ENCODE assay signal across 12 cellular contexts in genomic region chr3:122973893-122974615, GRCh38. TPM values are rescaled to one million over a fixed set of nuclear protein-coding genes. Genes with fewer than 3 reads are reported as not detected.
DNase-seq lines count a peak whose midpoint lies in the region; ATAC-seq and TF ChIP-seq lines count a peak whose summit lies in the region.
"Had no signal": no experiment of that assay in that cellular context is flagged by ENCODE, and none has a peak within 500 bp of the region (broad histone marks: within the 10 kb centered on the region; RNA-seq: fewer than 3 reads in every experiment).

No MANE protein-coding gene starts in this region.

- no peak overlapping the region for H3K4me3 Mint-ChIP-seq in naive thymus-derived CD4-positive, alpha-beta T cell

- CTCF ChIA-PET in HEK293 (lab: Yijun Ruan, JAX): interaction anchor here (0.6 to 1.1 kb wide), 8 partner anchors 21 to 458 kb away, joined by 3 to 4 read pairs (median 3); partner anchors contain the start of gene SEMA5B
- CTCF ChIA-PET in naive thymus-derived CD4-positive, alpha-beta T cell (lab: Charles Lee): no interaction called here

- ATAC-seq in GM21737 (IDR thresholded peaks at IDR 0.05; ENCODE audit: unreplicated experiment): no peak
- no peak for ATAC-seq in naive thymus-derived CD4-positive, alpha-beta T cell
- no peak for ATAC-seq in HG03520 (IDR thresholded peaks at IDR 0.05; ENCODE audit: unreplicated experiment)

- H3K36me3 Mint-ChIP-seq in naive thymus-derived CD4-positive, alpha-beta T cell: no peaks in the 10 kb centered on the region
- H3K36me3 Mint-ChIP-seq: mesothelial cell of epicardium had no signal

- no peaks in the 10 kb centered on the region for H3K27me3 ChIP-seq in SJCRH30
- no peaks in the 10 kb centered on the region for H3K27me3 ChIP-seq in naive thymus-derived CD4-positive, alpha-beta T cell (ENCODE audit: control insufficient read depth in 2 of 2, insufficient read depth in 2 of 2, low read length in 2 of 2)

- TF ChIP-seq CTCF in HEK293 (tag by site-specific recombination; IDR thresholded peaks at IDR 0.05): no peak

- H3K27ac ChIP-seq in HEK293 (ENCODE audit: extremely low read depth, low read depth, low read length) (no peak overlapping the region; the same call in 1 of the 2 replicates), SJCRH30 (no peak overlapping the region)
- H3K27ac ChIP-seq in naive thymus-derived CD4-positive, alpha-beta T cell (ENCODE audit: low read depth, low read length): no peak overlapping the region

- DNase-seq in SJCRH30 (peak; percentile 47 to 57), cardiac septum (ENCODE audit: low spot score) (peak; percentile 86), renal cortical epithelial cell (ENCODE audit: low read depth) (peak; percentile 17), H4 (ENCODE audit: low spot score) (no peak)
- no peak for DNase-seq in naive thymus-derived CD4-positive, alpha-beta T cell
- DNase-seq: activated T-cell treated with anti-CD3 and anti-CD28 coated beads, Interleukin-2, amount 50 U/mL, for 1 hour; stimulated activated CD4-positive, alpha-beta T cell treated with anti-CD3 and anti-CD28 coated beads, Interleukin-1b, Interleukin-23, amount 100 ng/mL, for 48 hours had no signal

- intact Hi-C loops in cardiac septum (cut with DNase I): loop anchor here (1.0 kb wide), 1 partner anchor 18 kb away; no protein-coding TSS in a partner anchor
- intact Hi-C loops in naive thymus-derived CD4-positive, alpha-beta T cell (cut with micrococcal nuclease): no loop called here

- H3K4me3 ChIP-seq in HEK293 (ENCODE audit: low read depth, low read length) (no peak overlapping the region), SJCRH30 (no peak overlapping the region)
- H3K4me3 ChIP-seq in naive thymus-derived CD4-positive, alpha-beta T cell (ENCODE audit: low read length): no peak overlapping the region

- peaks cover 0 to 22% (median 14%) of the 10 kb centered on the region in 7 donors for H3K4me1 Mint-ChIP-seq in naive thymus-derived CD4-positive, alpha-beta T cell

- H3K27me3 Mint-ChIP-seq in naive thymus-derived CD4-positive, alpha-beta T cell: peaks cover 0 to 13% (median 6%) of the 10 kb centered on the region in 5 donors

- no peaks in the 10 kb centered on the region for H3K9me3 Mint-ChIP-seq in naive thymus-derived CD4-positive, alpha-beta T cell
- H3K9me3 Mint-ChIP-seq: mesothelial cell of epicardium had no signal

- POLR2A ChIA-PET in HEK293 (lab: Yijun Ruan, JAX): interaction anchor here (1.2 kb wide), 1 partner anchor 53 kb away, joined by 5 read pairs; the partner anchor contains the start of gene SEMA5B
- POLR2A ChIA-PET in naive thymus-derived CD4-positive, alpha-beta T cell (lab: Charles Lee): no interaction called here

- no peak overlapping the region for H3K27ac Mint-ChIP-seq in naive thymus-derived CD4-positive, alpha-beta T cell

- H3K4me1 ChIP-seq in HEK293 (ENCODE audit: control insufficient read depth, insufficient read depth, low read length) (peaks cover 13% of the 10 kb centered on the region), SJCRH30 (peaks cover 51% of the 10 kb centered on the region)
- H3K4me1 ChIP-seq in naive thymus-derived CD4-positive, alpha-beta T cell (ENCODE audit: control insufficient read depth in 2 of 2, insufficient read depth in 2 of 2, low read length in 2 of 2): peaks cover 0 to 17% of the 10 kb centered on the region in 2 donors

- H3K36me3 ChIP-seq in HEK293 (ENCODE audit: control insufficient read depth in 2 of 2, insufficient read depth in 1 of 2, low read length in 2 of 2) (no peaks in the 10 kb centered on the region), SJCRH30 (no peaks in the 10 kb centered on the region)
- no peaks in the 10 kb centered on the region for H3K36me3 ChIP-seq in naive thymus-derived CD4-positive, alpha-beta T cell (ENCODE audit: control insufficient read depth in 2 of 3, insufficient read depth in 3 of 3, low read length in 3 of 3)

- H3K9me3 ChIP-seq in HEK293 (ENCODE audit: control insufficient read depth, insufficient read depth, low read depth, low read length) (no peaks in the 10 kb centered on the region), SJCRH30 (replicated peaks) (no peaks in the 10 kb centered on the region)
- no peaks in the 10 kb centered on the region for H3K9me3 ChIP-seq in naive thymus-derived CD4-positive, alpha-beta T cell (ENCODE audit: control insufficient read depth in 2 of 3, low read length in 3 of 3)

TF ChIP-seq in HEK293, 187 proteins besides CTCF, POLR2A, EP300 and RAD21:
- TF ChIP-seq SCRT2 (tag by site-specific recombination; IDR thresholded peaks at IDR 0.05) (peak; percentile 44), ZNF626 (tag by site-specific recombination; IDR thresholded peaks at IDR 0.05) (no peak), ZIC2 (tag by site-specific recombination; IDR thresholded peaks at IDR 0.05) (0 out of 2 replicates have a peak, but pooled peaks have one; percentile 11), ZNF776 (tag by site-specific recombination; IDR thresholded peaks at IDR 0.05; ENCODE audit: borderline replicate concordance) (no peak), ZBTB8A (tag by site-specific recombination; IDR thresholded peaks at IDR 0.05) (0 out of 2 replicates have a peak, but pooled peaks have one; percentile 11), TRIM28 (IDR thresholded peaks at IDR 0.05; ENCODE audit: borderline replicate concordance, low read length) (no peak), ZFHX2 (tag by site-specific recombination; conservative IDR thresholded peaks at IDR 0.05) (peak; percentile 44; the same call in 1 of the 2 replicates), EGR2 (tag by site-specific recombination; IDR thresholded peaks at IDR 0.05; ENCODE audit: low read depth) (0 out of 2 replicates have a peak, but pooled peaks have one; percentile 30), ZNF600 (tag by site-specific recombination; IDR thresholded peaks at IDR 0.05) (0 out of 2 replicates have a peak, but pooled peaks have one; percentile 9)

RNA-seq across cellular contexts. Expression of gene SEMA5B, which starts 53.5 kb away (rescaled TPM):
- 0.16 TPM in 1 of 2 replicates, not detected in the other for total RNA-seq in SJCRH30 (2014; rRNA removed; shearing (Covaris generic))
- total RNA-seq in cardiac septum (21.1 TPM), renal cortical epithelial cell (3.6 TPM in 1 of 2 replicates, not detected in the other)
- total RNA-seq in H4 (2014; rRNA removed; shearing (Covaris generic)): not detected in 2 replicates
- total RNA-seq in naive thymus-derived CD4-positive, alpha-beta T cell: under 1 TPM in 3 of 5 experiments, not detected in 2; 0.19 to 0.51 (median 0.24) TPM
- not detected for polyA plus RNA-seq in naive thymus-derived CD4-positive, alpha-beta T cell
- total RNA-seq: T-helper 1 cell treated with Interleukin-12 subunit alpha and Interleukin-12 subunit beta and Interleukin-4 antibody, amounts not matched to agents 30 ng/mL and 1 ng/mL, for 36 hours had no signal

Comparison
In these comparisons a context has a peak if more than half of its experiments do, and no peak if none do; other contexts are left out.
1. DNase-seq: peak in SJCRH30 (2 of 2), cardiac septum (single experiment) and renal cortical epithelial cell (single experiment); none in H4 (single experiment) and naive thymus-derived CD4-positive, alpha-beta T cell (0 of 9).